15 cellular contexts compared by ENCODE assay signal in genomic region chr6:72245565-72245964, GRCh38.
A peak's percentile ranks its signal among the peaks of the same experiment; 100 is the strongest.
DNase-seq lines count a peak whose midpoint lies in the region; ATAC-seq and TF ChIP-seq lines count a peak whose summit lies in the region.
"Had no signal": no experiment of that assay in that cellular context is flagged by ENCODE, and none has a peak within 500 bp of the region (broad histone marks: within the 10 kb centered on the region; RNA-seq: fewer than 3 reads in every experiment).

No MANE protein-coding gene starts in this region.

- H3K4me3 Mint-ChIP-seq in endothelial cell (ENCODE audit: unreplicated experiment): no peak overlapping the region
- H3K4me3 Mint-ChIP-seq: IgD-negative memory B cell had no signal

- H3K36me3 ChIP-seq in HUES48 (ENCODE audit: control insufficient read depth, insufficient read depth, low read length) (no peaks in the 10 kb centered on the region), adipocyte (ENCODE audit: control insufficient read depth, insufficient read depth, low read length, severe bottlenecking) (no peaks in the 10 kb centered on the region)
- H3K36me3 ChIP-seq: neutrophil, right lobe of liver had no signal

- no peaks in the 10 kb centered on the region for H3K9me3 ChIP-seq in HUES48 (ENCODE audit: control insufficient read depth, insufficient read depth, low read length)
- H3K9me3 ChIP-seq in adipocyte (ENCODE audit: control insufficient read depth, low read length): no peaks in the 10 kb centered on the region
- H3K9me3 ChIP-seq: neutrophil, right lobe of liver had no signal

- H3K4me1 ChIP-seq in HUES48 (ENCODE audit: control insufficient read depth, insufficient read depth, low read length) (peaks cover 48% of the 10 kb centered on the region), adipocyte (ENCODE audit: control insufficient read depth, insufficient read depth, low read length) (no peaks in the 10 kb centered on the region)
- H3K4me1 ChIP-seq: right lobe of liver had no signal

- H3K9me3 Mint-ChIP-seq in endothelial cell (ENCODE audit: unreplicated experiment): no peaks in the 10 kb centered on the region
- H3K9me3 Mint-ChIP-seq: IgD-negative memory B cell had no signal

- TF ChIP-seq CTCF in endothelial cell (IDR thresholded peaks at IDR 0.05; ENCODE audit: unreplicated experiment): no peak

- no peak for ATAC-seq in HG02588 (IDR thresholded peaks at IDR 0.05; ENCODE audit: unreplicated experiment)
- ATAC-seq: right lobe of liver had no signal

- peak; percentile 49 for DNase-seq in Daoy (ENCODE audit: low read depth)
- peak; percentile 25 for DNase-seq in adipocyte (ENCODE audit: low read depth)
- peak; percentile 15 for DNase-seq in iris pigment epithelial cell (ENCODE audit: low read depth)
- no peak for DNase-seq in NCI-H524 (lab: John Stamatoyannopoulos, UW)
- no peak for DNase-seq in activated CD8-positive, alpha-beta memory T cell treated with anti-CD3 and anti-CD28 coated beads, Interleukin-2, amount 50 U/mL, for 48 hours
- no peak for DNase-seq in endothelial cell (ENCODE audit: low spot score)
- DNase-seq: activated gamma-delta T cell, midbrain, NCI-H2171, right lobe of liver, SHP77 had no signal

- no peaks in the 10 kb centered on the region for H3K4me1 Mint-ChIP-seq in endothelial cell (ENCODE audit: unreplicated experiment)
- H3K4me1 Mint-ChIP-seq: IgD-negative memory B cell had no signal

- no peak overlapping the region for H3K9ac ChIP-seq in HUES48 (ENCODE audit: low read depth, low read length)
- H3K9ac ChIP-seq in adipocyte (ENCODE audit: low read length): no peak overlapping the region

- peak overlapping the region; percentile 24; the same call in 1 of the 2 replicates for H3K4me3 ChIP-seq in HUES48 (ENCODE audit: low read depth, low read length)
- no peak overlapping the region for H3K4me3 ChIP-seq in adipocyte (ENCODE audit: low read length)
- H3K4me3 ChIP-seq: right lobe of liver had no signal

- no peaks in the 10 kb centered on the region for H3K36me3 Mint-ChIP-seq in endothelial cell (ENCODE audit: low read depth, unreplicated experiment)
- H3K36me3 Mint-ChIP-seq: IgD-negative memory B cell had no signal

- H3K27ac ChIP-seq in HUES48 (ENCODE audit: low read depth, low read length): peak overlapping the region; percentile 72
- H3K27ac ChIP-seq: neutrophil, right lobe of liver had no signal

- H3K27me3 ChIP-seq in HUES48 (ENCODE audit: control insufficient read depth, insufficient read depth, low read length): no peaks in the 10 kb centered on the region
- H3K27me3 ChIP-seq in adipocyte (replicated peaks; ENCODE audit: control insufficient read depth, insufficient read depth, low read length): no peaks in the 10 kb centered on the region
- H3K27me3 ChIP-seq: neutrophil, right lobe of liver had no signal

- H3K27ac Mint-ChIP-seq in endothelial cell (ENCODE audit: unreplicated experiment): no peak overlapping the region
- H3K27ac Mint-ChIP-seq: IgD-negative memory B cell had no signal

- H3K27me3 Mint-ChIP-seq in endothelial cell (ENCODE audit: unreplicated experiment): no peaks in the 10 kb centered on the region
- H3K27me3 Mint-ChIP-seq: IgD-negative memory B cell had no signal

Comparison
In these comparisons a context has a peak if more than half of its experiments do, and no peak if none do; other contexts are left out.
1. DNase-seq: peak in Daoy (single experiment), adipocyte (single experiment) and iris pigment epithelial cell (single experiment); none in NCI-H524 (0 of 2), activated CD8-positive, alpha-beta memory T cell treated with anti-CD3 and anti-CD28 coated beads, Interleukin-2, amount 50 U/mL, for 48 hours (single experiment) and endothelial cell (single experiment).